In the genomic region with DNA sequence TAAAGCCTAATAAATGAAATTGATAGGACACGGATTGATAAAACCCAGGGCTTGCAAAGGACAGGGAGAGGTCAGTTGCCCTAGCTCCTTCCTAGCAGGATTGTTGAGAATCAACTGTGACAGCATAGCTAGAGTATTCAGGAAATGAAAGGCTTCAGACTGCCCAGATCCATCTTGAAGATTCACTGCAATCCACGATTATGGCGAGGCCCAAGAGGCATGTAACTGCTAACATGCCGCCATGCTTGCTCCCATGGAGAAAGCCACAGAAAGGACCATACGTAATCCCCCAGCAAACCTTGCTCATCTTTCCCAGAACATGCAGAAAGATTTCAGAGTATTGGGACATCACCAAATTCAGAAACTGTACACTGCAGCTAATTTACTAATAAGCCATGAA, we compare ENCODE assay signal across 19 cellular contexts. TPM values are rescaled to one million over a fixed set of nuclear protein-coding genes. Genes with fewer than 3 reads are reported as not detected.
A peak's percentile ranks its signal among the peaks of the same experiment; 100 is the strongest.
DNase-seq lines count a peak whose midpoint lies in the region; ATAC-seq and TF ChIP-seq lines count a peak whose summit lies in the region.
"Had no signal": no experiment of that assay in that cellular context is flagged by ENCODE, and none has a peak within 500 bp of the region (broad histone marks: within the 10 kb centered on the region; RNA-seq: fewer than 3 reads in every experiment).

No MANE protein-coding gene starts in this region.

- H2AFZ ChIP-seq in HCT116 (ENCODE audit: low read depth, low read length, poor library complexity, severe bottlenecking) = no peak overlapping the region
- H2AFZ ChIP-seq: GM23248 had no signal

- no peak overlapping the region for H2BK5ac ChIP-seq in mesendoderm (ENCODE audit: low read length)

- ATAC-seq in HCT116 = no peak
- ATAC-seq in SK-N-SH treated with all-trans-retinoic acid at 6 μM for 48 hours = peak; percentile 39
- ATAC-seq in HG03432 (IDR thresholded peaks at IDR 0.05; ENCODE audit: unreplicated experiment) = no peak
- ATAC-seq: CD8-positive, alpha-beta T cell had no signal

- in situ Hi-C loops in brain microvascular endothelial cell (cut with HindIII; ENCODE audit: low pct_ligation_motif_present, low sequenced_read_pairs) = no loop called here

- H3K27ac ChIP-seq in HCT116 (ENCODE audit: low read depth, low read length) (no peak overlapping the region), mesendoderm (ENCODE audit: low read depth, low read length) (no peak overlapping the region), brain microvascular endothelial cell (no peak overlapping the region)
- H3K27ac ChIP-seq: 22Rv1, BLaER1, C4-2B, GM23248 had no signal

- no CpG with 5 or more reads among the region's 5 CpGs for WGBS in mesendoderm (ENCODE audit: extremely low coverage, insufficient coverage, low lambda C conversion rate)

- no peaks in the 10 kb centered on the region for H3K9me2 ChIP-seq in HCT116 (ENCODE audit: insufficient read depth)

- H2BK15ac ChIP-seq in mesendoderm (replicated peaks; ENCODE audit: low read depth) = no peak overlapping the region

- H4K8ac ChIP-seq in mesendoderm (ENCODE audit: low read depth, low read length) = no peak overlapping the region

- no peaks in the 10 kb centered on the region for H3K27me3 ChIP-seq in HCT116 (ENCODE audit: insufficient read depth, low read length)
- H3K27me3 ChIP-seq in mesendoderm (ENCODE audit: insufficient read depth, low read length, poor library complexity) = no peaks in the 10 kb centered on the region
- no peaks in the 10 kb centered on the region for H3K27me3 ChIP-seq in brain microvascular endothelial cell (replicated peaks)
- H3K27me3 ChIP-seq: BLaER1 had no signal

- H2BK120ac ChIP-seq in mesendoderm (ENCODE audit: low read depth, low read length) = no peak overlapping the region

- POLR2A ChIA-PET in HCT116 (lab: Charles Lee) = interaction anchor here (0.6 kb wide), 1 partner anchor 204 kb away, joined by 3 read pairs; no protein-coding TSS in a partner anchor

- no peak for TF ChIP-seq RAD21 in HCT116 (IDR thresholded peaks at IDR 0.05; ENCODE audit: low read depth)

- RAD21 ChIA-PET in HCT116 (lab: Charles Lee; ENCODE audit: low non-redundant PET in 1 of 2, low total read pairs in 2 of 2, uncharacterized antibody in 2 of 2, unreplicated experiment in 2 of 2) = no interaction called here

- H3K9ac ChIP-seq in HCT116 (ENCODE audit: low read length) (no peak overlapping the region), mesendoderm (ENCODE audit: low read length) (no peak overlapping the region)
- H3K9ac ChIP-seq: BLaER1, GM23248 had no signal

- H3K56ac ChIP-seq in mesendoderm (ENCODE audit: low read length) = no peak overlapping the region

- no peak for DNase-seq in HCT116 (ENCODE audit: low read depth, low spot score)
- DNase-seq in mesendoderm = peak; percentile 41
- no peak for DNase-seq in head of caudate nucleus
- DNase-seq in brain microvascular endothelial cell = no peak
- DNase-seq: Caco-2; CD4-positive, CD25-positive, alpha-beta regulatory T cell; CD8-positive, alpha-beta T cell; DMS153; DND-41; GM23248; H7; HCEC 1CT had no signal

- intact Hi-C loops in HCT116 (cut with micrococcal nuclease) = no loop called here
- intact Hi-C loops in head of caudate nucleus (cut with DNase I) = no loop called here

- H3K23ac ChIP-seq in mesendoderm (ENCODE audit: low read length) = no peak overlapping the region

- no peak overlapping the region for H4K5ac ChIP-seq in mesendoderm (ENCODE audit: low read length)

- H3K79me1 ChIP-seq in mesendoderm (ENCODE audit: low read length) = no peaks in the 10 kb centered on the region

- no peak for TF ChIP-seq POLR2A in HCT116 (IDR thresholded peaks at IDR 0.05; ENCODE audit: borderline replicate concordance, extremely low read depth, insufficient read depth, insufficient read length)

- no peak overlapping the region for H3K4me3 ChIP-seq in HCT116 (replicated peaks in 1 of 2; ENCODE audit: low read depth in 1 of 2, low read length in 2 of 2)
- no peak overlapping the region for H3K4me3 ChIP-seq in mesendoderm (ENCODE audit: low read length)
- no peak overlapping the region for H3K4me3 ChIP-seq in brain microvascular endothelial cell (ENCODE audit: low read depth, low read length)
- H3K4me3 ChIP-seq: BLaER1, GM23248 had no signal

- H3K36me3 ChIP-seq in HCT116 (ENCODE audit: control insufficient read depth in 1 of 2, insufficient read depth in 2 of 2, low read length in 2 of 2) (no peaks in the 10 kb centered on the region), mesendoderm (ENCODE audit: control insufficient read depth, insufficient read depth, low read length) (no peaks in the 10 kb centered on the region), brain microvascular endothelial cell (replicated peaks) (no peaks in the 10 kb centered on the region)
- H3K36me3 ChIP-seq: BLaER1 had no signal

- H4K20me1 ChIP-seq in HCT116 (ENCODE audit: insufficient read depth) = no peaks in the 10 kb centered on the region
- H4K20me1 ChIP-seq: BLaER1 had no signal

- BruUV-seq in HCT116 (replicated peaks; lab: Mats Ljungman, UMichigan) = no TSS peak

- no peak overlapping the region for H3K18ac ChIP-seq in mesendoderm (ENCODE audit: low read length)

- H3K4me1 ChIP-seq in HCT116 (ENCODE audit: control insufficient read depth in 1 of 2, insufficient read depth in 2 of 2, low read length in 2 of 2) (peaks cover 36 to 58% of the 10 kb centered on the region in 2 experiments), mesendoderm (ENCODE audit: control insufficient read depth, low read depth, low read length) (peaks cover 5% of the 10 kb centered on the region)
- H3K4me1 ChIP-seq: BLaER1, Caco-2 had no signal

- no peaks in the 10 kb centered on the region for H3K79me2 ChIP-seq in HCT116 (ENCODE audit: insufficient read depth, low read length)
- no peaks in the 10 kb centered on the region for H3K79me2 ChIP-seq in mesendoderm (ENCODE audit: control insufficient read depth, insufficient read depth, low read length)

- no peak overlapping the region for H2AK5ac ChIP-seq in mesendoderm (ENCODE audit: low read length)

- H3K4me2 ChIP-seq in HCT116 (ENCODE audit: low read length) = peak overlapping the region; percentile 8; the same call in 1 of the 2 replicates
- H3K4me2 ChIP-seq in mesendoderm (ENCODE audit: low read length) = no peak overlapping the region
- H3K4me2 ChIP-seq: BLaER1 had no signal

- CTCF ChIA-PET in HCT116 (lab: Charles Lee) = interaction anchor here (2.6 kb wide), 1 partner anchor 9 kb away, joined by 6 read pairs; no protein-coding TSS in a partner anchor

- H3K4ac ChIP-seq in mesendoderm (ENCODE audit: low read depth, low read length) = no peak overlapping the region

- no peaks in the 10 kb centered on the region for H3K9me3 ChIP-seq in HCT116 (ENCODE audit: control insufficient read depth in 1 of 2, insufficient read depth in 1 of 2, low read depth in 1 of 2, low read length in 2 of 2)
- H3K9me3 ChIP-seq: BLaER1, Caco-2 had no signal

- TF ChIP-seq CTCF in HCT116 (IDR thresholded peaks at IDR 0.05 in 2 of 3, conservative IDR thresholded peaks at IDR 0.05 in 1 of 3; ENCODE audit: borderline replicate concordance in 1 of 3, insufficient read depth in 1 of 3, low read depth in 2 of 3, low read length in 2 of 3) (no peak), brain microvascular endothelial cell (IDR thresholded peaks at IDR 0.05; ENCODE audit: low read depth, low read length, missing control alignments) (no peak)

TF ChIP-seq in HCT116, 20 proteins besides CTCF, POLR2A, EP300 and RAD21 (continues in another document):
- TF ChIP-seq FOSL1 (IDR thresholded peaks at IDR 0.05; ENCODE audit: low read depth) (no peak), EGR1 (IDR thresholded peaks at IDR 0.05; ENCODE audit: low read depth) (no peak), ZNF274 (IDR thresholded peaks at IDR 0.05; ENCODE audit: low read depth, low read length) (no peak), CBX3 (IDR thresholded peaks at IDR 0.05; ENCODE audit: low read depth) (no peak), ZFX (IDR thresholded peaks at IDR 0.05) (no peak), TCF7L2 (IDR thresholded peaks at IDR 0.05; ENCODE audit: borderline replicate concordance, extremely low read depth, insufficient read depth, insufficient read length) (no peak), JUND (IDR thresholded peaks at IDR 0.05) (no peak), CEBPB (IDR thresholded peaks at IDR 0.05; ENCODE audit: low read depth) (no peak)
- TF ChIP-seq, protein P1, sequence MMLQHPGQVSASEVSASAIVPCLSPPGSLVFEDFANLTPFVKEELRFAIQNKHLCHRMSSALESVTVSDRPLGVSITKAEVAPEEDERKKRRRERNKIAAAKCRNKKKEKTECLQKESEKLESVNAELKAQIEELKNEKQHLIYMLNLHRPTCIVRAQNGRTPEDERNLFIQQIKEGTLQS (IDR thresholded peaks at IDR 0.05) = no peak

TF ChIP-seq in SK-N-SH treated with all-trans-retinoic acid at 6 μM for 48 hours, 23 proteins besides CTCF, POLR2A, EP300 and RAD21:
- TF ChIP-seq, protein P2, sequence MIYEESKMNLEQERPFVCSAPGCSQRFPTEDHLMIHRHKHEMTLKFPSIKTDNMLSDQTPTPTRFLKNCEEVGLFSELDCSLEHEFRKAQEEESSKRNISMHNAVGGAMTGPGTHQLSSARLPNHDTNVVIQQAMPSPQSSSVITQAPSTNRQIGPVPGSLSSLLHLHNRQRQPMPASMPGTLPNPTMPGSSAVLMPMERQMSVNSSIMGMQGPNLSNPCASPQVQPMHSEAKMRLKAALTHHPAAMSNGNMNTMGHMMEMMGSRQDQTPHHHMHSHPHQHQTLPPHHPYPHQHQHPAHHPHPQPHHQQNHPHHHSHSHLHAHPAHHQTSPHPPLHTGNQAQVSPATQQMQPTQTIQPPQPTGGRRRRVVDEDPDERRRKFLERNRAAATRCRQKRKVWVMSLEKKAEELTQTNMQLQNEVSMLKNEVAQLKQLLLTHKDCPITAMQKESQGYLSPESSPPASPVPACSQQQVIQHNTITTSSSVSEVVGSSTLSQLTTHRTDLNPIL (CRISPR knock-in tag; IDR thresholded peaks at IDR 0.05; ENCODE audit: low read depth) = no peak

RNA-seq across cellular contexts. Expression of a gene that starts 41.3 kb away (rescaled TPM):
- total RNA-seq in HCT116 (2021; ENCODE audit: unreplicated experiment) = 11.2 TPM
- 8.5 and 11.4 TPM in 2 replicates for polyA plus RNA-seq in HCT116 (2012)
- 0.08 TPM for polyA plus RNA-seq in mesendoderm (2013, experiment 1 of 2)
- 0.07 TPM for polyA plus RNA-seq in mesendoderm (2013, experiment 2 of 2)
- total RNA-seq: B cell, H1 had no signal
